Comparison of ENCODE assay signal across 13 cellular contexts in genomic region chr12:24584032-24584675, GRCh38.
"Had no signal": no experiment of that assay in that cellular context is flagged by ENCODE, and none has a peak within 500 bp of the region (broad histone marks: within the 10 kb centered on the region; RNA-seq: fewer than 3 reads in every experiment).

No MANE protein-coding gene starts in this region.

- ATAC-seq: foreskin keratinocyte; left colon; natural killer cell treated with Interleukin-12 subunit alpha and Interleukin-12 subunit beta and Interleukin-15 and Interleukin-18, amount 100 ng/mL, for 72 hours; psoas muscle; right lobe of liver had no signal

- H3K9me3 ChIP-seq: colonic mucosa, psoas muscle, right lobe of liver had no signal

- H3K27ac ChIP-seq: colonic mucosa, foreskin keratinocyte, psoas muscle, right lobe of liver had no signal

- H3K27me3 ChIP-seq: colonic mucosa, foreskin keratinocyte, right lobe of liver had no signal

- H3K4me3 ChIP-seq: colonic mucosa, psoas muscle, right lobe of liver had no signal

- H3K36me3 ChIP-seq: colonic mucosa, right lobe of liver had no signal

- H3K4me1 ChIP-seq: colonic mucosa, foreskin keratinocyte, psoas muscle, right lobe of liver had no signal

- DNase-seq: activated CD4-positive, alpha-beta T cell treated with anti-CD3 and anti-CD28 coated beads, Interleukin-2, amount 50 U/mL, for 1 hour; activated CD4-positive, CD25-positive, alpha-beta regulatory T cell; activated naive CD4-positive, alpha-beta T cell treated with anti-CD3 and anti-CD28 coated beads, Interleukin-2, amount 10 ng/mL, durations not matched to agents 7 days and 5 days; caudate nucleus; colonic mucosa; effector CD4-positive, alpha-beta T cell; foreskin keratinocyte; left colon; psoas muscle; right lobe of liver; stimulated activated CD4-positive, alpha-beta T cell treated with anti-CD3 and anti-CD28 coated beads, Interleukin-2, amount 100 ng/mL, for 24 hours; stimulated activated naive CD4-positive, alpha-beta T cell had no signal
